ENCODE assay signal across 1 cellular context in the genomic region with DNA sequence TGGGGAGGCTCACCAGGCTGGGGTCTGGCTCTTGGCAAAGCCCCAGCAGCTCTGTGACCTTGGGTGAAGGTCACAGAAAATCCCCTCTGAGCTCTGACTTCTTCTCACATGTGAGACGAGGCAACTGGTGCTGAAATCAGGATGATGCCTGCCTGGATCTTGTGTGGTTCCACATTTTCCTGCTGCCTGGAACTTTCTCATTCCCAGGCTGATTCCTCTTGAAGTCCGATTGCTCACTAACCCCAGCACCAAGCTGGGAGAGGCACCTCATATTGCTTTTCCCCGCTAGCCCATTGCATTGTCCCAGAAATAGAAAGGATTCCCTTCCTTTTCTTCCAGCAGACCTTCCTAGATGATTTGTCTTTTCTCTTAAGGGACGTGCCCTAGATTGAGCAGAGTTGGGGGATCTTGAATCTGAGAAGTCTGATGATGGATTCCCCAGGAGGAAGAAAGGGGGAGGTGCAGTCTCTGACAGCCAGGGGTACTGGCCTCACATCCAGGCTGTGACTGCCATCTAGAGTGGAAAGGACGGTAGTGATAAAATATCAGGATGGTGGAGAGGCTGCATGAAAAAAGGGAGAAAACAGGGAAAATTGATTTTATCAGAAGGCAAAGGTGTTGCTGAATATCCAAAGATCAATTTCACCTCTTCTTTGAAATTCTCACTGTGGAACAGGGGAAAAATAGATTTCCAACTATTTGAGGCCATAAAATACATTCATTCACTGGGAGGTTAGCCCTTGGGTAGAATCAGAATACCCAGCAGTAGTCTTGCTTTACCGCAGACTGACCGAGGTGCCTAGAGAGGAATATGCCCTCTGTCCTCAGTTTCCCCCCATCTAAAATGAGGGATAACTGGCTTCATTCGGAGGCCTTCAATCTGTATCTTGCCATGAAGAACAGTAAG.
TF ChIP-seq lines count a peak whose summit lies in the region.

No MANE protein-coding gene starts in this region.

TF ChIP-seq in HEK293, 187 proteins besides CTCF, POLR2A, EP300 and RAD21 (continued from another document):
- TF ChIP-seq, protein P1, sequence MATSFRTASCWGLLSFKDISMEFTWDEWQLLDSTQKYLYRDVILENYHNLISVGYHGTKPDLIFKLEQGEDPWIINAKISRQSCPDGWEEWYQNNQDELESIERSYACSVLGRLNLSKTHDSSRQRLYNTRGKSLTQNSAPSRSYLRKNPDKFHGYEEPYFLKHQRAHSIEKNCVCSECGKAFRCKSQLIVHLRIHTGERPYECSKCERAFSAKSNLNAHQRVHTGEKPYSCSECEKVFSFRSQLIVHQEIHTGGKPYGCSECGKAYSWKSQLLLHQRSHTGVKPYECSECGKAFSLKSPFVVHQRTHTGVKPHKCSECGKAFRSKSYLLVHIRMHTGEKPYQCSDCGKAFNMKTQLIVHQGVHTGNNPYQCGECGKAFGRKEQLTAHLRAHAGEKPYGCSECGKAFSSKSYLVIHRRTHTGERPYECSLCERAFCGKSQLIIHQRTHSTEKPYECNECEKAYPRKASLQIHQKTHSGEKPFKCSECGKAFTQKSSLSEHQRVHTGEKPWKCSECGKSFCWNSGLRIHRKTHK (tag by site-specific recombination; IDR thresholded peaks at IDR 0.05) = no peak
- TF ChIP-seq ZNF292 (tag by site-specific recombination; IDR thresholded peaks at IDR 0.05; ENCODE audit: borderline replicate concordance, low read depth) = no peak
- no peak for TF ChIP-seq ZNF114 (tag by site-specific recombination; IDR thresholded peaks at IDR 0.05)
- TF ChIP-seq, protein P2, sequence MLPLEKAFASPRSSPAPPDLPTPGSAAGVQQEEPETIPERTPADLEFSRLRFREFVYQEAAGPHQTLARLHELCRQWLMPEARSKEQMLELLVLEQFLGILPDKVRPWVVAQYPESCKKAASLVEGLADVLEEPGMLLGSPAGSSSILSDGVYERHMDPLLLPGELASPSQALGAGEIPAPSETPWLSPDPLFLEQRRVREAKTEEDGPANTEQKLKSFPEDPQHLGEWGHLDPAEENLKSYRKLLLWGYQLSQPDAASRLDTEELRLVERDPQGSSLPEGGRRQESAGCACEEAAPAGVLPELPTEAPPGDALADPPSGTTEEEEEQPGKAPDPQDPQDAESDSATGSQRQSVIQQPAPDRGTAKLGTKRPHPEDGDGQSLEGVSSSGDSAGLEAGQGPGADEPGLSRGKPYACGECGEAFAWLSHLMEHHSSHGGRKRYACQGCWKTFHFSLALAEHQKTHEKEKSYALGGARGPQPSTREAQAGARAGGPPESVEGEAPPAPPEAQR (tag by site-specific recombination; IDR thresholded peaks at IDR 0.05) = no peak
- TF ChIP-seq, protein P3, sequence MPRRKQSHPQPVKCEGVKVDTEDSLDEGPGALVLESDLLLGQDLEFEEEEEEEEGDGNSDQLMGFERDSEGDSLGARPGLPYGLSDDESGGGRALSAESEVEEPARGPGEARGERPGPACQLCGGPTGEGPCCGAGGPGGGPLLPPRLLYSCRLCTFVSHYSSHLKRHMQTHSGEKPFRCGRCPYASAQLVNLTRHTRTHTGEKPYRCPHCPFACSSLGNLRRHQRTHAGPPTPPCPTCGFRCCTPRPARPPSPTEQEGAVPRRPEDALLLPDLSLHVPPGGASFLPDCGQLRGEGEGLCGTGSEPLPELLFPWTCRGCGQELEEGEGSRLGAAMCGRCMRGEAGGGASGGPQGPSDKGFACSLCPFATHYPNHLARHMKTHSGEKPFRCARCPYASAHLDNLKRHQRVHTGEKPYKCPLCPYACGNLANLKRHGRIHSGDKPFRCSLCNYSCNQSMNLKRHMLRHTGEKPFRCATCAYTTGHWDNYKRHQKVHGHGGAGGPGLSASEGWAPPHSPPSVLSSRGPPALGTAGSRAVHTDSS (tag by site-specific recombination; IDR thresholded peaks at IDR 0.05) = peak; percentile 67
- TF ChIP-seq PRDM1 (tag by site-specific recombination; IDR thresholded peaks at IDR 0.05) = 0 out of 2 replicates have a peak, but pooled peaks have one; percentile 38
- no peak for TF ChIP-seq ZNF423 (tag by site-specific recombination; IDR thresholded peaks at IDR 0.05)
- TF ChIP-seq, protein P4, sequence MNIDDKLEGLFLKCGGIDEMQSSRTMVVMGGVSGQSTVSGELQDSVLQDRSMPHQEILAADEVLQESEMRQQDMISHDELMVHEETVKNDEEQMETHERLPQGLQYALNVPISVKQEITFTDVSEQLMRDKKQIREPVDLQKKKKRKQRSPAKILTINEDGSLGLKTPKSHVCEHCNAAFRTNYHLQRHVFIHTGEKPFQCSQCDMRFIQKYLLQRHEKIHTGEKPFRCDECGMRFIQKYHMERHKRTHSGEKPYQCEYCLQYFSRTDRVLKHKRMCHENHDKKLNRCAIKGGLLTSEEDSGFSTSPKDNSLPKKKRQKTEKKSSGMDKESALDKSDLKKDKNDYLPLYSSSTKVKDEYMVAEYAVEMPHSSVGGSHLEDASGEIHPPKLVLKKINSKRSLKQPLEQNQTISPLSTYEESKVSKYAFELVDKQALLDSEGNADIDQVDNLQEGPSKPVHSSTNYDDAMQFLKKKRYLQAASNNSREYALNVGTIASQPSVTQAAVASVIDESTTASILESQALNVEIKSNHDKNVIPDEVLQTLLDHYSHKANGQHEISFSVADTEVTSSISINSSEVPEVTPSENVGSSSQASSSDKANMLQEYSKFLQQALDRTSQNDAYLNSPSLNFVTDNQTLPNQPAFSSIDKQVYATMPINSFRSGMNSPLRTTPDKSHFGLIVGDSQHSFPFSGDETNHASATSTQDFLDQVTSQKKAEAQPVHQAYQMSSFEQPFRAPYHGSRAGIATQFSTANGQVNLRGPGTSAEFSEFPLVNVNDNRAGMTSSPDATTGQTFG (tag by site-specific recombination; IDR thresholded peaks at IDR 0.05; ENCODE audit: borderline replicate concordance) = no peak
- TF ChIP-seq, protein P5, sequence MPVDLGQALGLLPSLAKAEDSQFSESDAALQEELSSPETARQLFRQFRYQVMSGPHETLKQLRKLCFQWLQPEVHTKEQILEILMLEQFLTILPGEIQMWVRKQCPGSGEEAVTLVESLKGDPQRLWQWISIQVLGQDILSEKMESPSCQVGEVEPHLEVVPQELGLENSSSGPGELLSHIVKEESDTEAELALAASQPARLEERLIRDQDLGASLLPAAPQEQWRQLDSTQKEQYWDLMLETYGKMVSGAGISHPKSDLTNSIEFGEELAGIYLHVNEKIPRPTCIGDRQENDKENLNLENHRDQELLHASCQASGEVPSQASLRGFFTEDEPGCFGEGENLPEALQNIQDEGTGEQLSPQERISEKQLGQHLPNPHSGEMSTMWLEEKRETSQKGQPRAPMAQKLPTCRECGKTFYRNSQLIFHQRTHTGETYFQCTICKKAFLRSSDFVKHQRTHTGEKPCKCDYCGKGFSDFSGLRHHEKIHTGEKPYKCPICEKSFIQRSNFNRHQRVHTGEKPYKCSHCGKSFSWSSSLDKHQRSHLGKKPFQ (tag by site-specific recombination; IDR thresholded peaks at IDR 0.05) = no peak
- TF ChIP-seq EGR2 (tag by site-specific recombination; IDR thresholded peaks at IDR 0.05; ENCODE audit: low read depth) = no peak
- TF ChIP-seq RBAK (tag by site-specific recombination; IDR thresholded peaks at IDR 0.05) = no peak
- no peak for TF ChIP-seq ZNF747 (tag by site-specific recombination; IDR thresholded peaks at IDR 0.05)
- TF ChIP-seq, protein P6, sequence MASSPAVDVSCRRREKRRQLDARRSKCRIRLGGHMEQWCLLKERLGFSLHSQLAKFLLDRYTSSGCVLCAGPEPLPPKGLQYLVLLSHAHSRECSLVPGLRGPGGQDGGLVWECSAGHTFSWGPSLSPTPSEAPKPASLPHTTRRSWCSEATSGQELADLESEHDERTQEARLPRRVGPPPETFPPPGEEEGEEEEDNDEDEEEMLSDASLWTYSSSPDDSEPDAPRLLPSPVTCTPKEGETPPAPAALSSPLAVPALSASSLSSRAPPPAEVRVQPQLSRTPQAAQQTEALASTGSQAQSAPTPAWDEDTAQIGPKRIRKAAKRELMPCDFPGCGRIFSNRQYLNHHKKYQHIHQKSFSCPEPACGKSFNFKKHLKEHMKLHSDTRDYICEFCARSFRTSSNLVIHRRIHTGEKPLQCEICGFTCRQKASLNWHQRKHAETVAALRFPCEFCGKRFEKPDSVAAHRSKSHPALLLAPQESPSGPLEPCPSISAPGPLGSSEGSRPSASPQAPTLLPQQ (tag by site-specific recombination; IDR thresholded peaks at IDR 0.05) = 0 out of 2 replicates have a peak, but pooled peaks have one; percentile 16
- TF ChIP-seq GFI1B (tag by site-specific recombination; IDR thresholded peaks at IDR 0.05) = no peak
- no peak for TF ChIP-seq ZNF791 (tag by site-specific recombination; IDR thresholded peaks at IDR 0.05)
- no peak for TF ChIP-seq ZNF629 (tag by site-specific recombination; IDR thresholded peaks at IDR 0.05)
- TF ChIP-seq ZNF621 (tag by site-specific recombination; IDR thresholded peaks at IDR 0.05) = no peak
- no peak for TF ChIP-seq ZNF624 (tag by site-specific recombination; IDR thresholded peaks at IDR 0.05)
- no peak for TF ChIP-seq ZNF416 (tag by site-specific recombination; IDR thresholded peaks at IDR 0.05)
- TF ChIP-seq MZF1 (tag by site-specific recombination; IDR thresholded peaks at IDR 0.05; ENCODE audit: borderline replicate concordance) = no peak
- TF ChIP-seq ZNF146 (tag by site-specific recombination; IDR thresholded peaks at IDR 0.05) = no peak
- TF ChIP-seq ZBTB17 (tag by site-specific recombination; IDR thresholded peaks at IDR 0.05) = peak; percentile 72
- TF ChIP-seq, protein P7, sequence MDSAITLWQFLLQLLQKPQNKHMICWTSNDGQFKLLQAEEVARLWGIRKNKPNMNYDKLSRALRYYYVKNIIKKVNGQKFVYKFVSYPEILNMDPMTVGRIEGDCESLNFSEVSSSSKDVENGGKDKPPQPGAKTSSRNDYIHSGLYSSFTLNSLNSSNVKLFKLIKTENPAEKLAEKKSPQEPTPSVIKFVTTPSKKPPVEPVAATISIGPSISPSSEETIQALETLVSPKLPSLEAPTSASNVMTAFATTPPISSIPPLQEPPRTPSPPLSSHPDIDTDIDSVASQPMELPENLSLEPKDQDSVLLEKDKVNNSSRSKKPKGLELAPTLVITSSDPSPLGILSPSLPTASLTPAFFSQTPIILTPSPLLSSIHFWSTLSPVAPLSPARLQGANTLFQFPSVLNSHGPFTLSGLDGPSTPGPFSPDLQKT (IDR thresholded peaks at IDR 0.05; ENCODE audit: borderline replicate concordance, low read depth, low read length) = no peak
- no peak for TF ChIP-seq ZNF391 (tag by site-specific recombination; IDR thresholded peaks at IDR 0.05; ENCODE audit: borderline replicate concordance, low read depth)
- TF ChIP-seq ZBTB48 (tag by site-specific recombination; IDR thresholded peaks at IDR 0.05) = 0 out of 2 replicates have a peak, but pooled peaks have one; percentile 52
- TF ChIP-seq ZSCAN16 (tag by site-specific recombination; IDR thresholded peaks at IDR 0.05) = no peak
